In genomic region chr3:127284258-127284657, GRCh38 we compare ENCODE assay signal across 7 cellular contexts. TPM values are rescaled to one million over a fixed set of nuclear protein-coding genes. Genes with fewer than 3 reads are reported as not detected.
"Had no signal": no experiment of that assay in that cellular context is flagged by ENCODE, and none has a peak within 500 bp of the region (broad histone marks: within the 10 kb centered on the region; RNA-seq: fewer than 3 reads in every experiment).

No MANE protein-coding gene starts in this region.

- H3K4me1 Mint-ChIP-seq: IgD-negative memory B cell had no signal

- H3K27ac Mint-ChIP-seq: IgD-negative memory B cell had no signal

- DNase-seq: IMR-90 had no signal

- ATAC-seq: HepG2, K562 had no signal

- H3K27ac ChIP-seq: HL-60 had no signal

- H3K4me3 ChIP-seq: K562 had no signal

- H3K36me3 Mint-ChIP-seq: IgD-negative memory B cell had no signal

RNA-seq across cellular contexts. Expression of gene PRR20G, which starts 3.6 kb away (rescaled TPM):
- total RNA-seq: HepG2, HT-29, HT1080, IMR-90, K562 had no signal
- polyA plus RNA-seq: HepG2, IgD-negative memory B cell, IMR-90, K562 had no signal
